Comparison of ENCODE assay signal across 7 cellular contexts in the genomic region with DNA sequence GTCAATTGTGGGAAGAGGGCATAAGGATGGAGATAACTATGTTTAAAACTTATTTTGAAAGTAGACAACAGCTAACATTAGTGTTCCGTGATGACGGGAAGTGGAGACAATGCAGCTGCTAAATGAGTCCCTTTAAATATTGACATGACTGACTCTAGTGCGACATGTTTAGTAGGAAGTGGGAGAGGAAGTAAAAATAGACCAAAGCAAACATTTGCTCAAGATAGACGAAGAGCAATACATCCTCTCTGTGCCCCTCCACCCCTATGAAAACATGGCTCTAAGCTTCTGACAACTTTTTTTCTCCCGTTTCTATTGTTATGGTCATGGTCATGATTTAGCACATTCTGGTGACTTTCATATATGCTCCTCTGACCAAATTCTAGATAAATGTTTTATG. TPM values are rescaled to one million over a fixed set of nuclear protein-coding genes. Genes with fewer than 3 reads are reported as not detected.
DNase-seq lines count a peak whose midpoint lies in the region; ATAC-seq lines count a peak whose summit lies in the region.

No MANE protein-coding gene starts in this region.

- no peaks in the 10 kb centered on the region for H3K4me1 ChIP-seq in aorta (ENCODE audit: control insufficient read depth in 1 of 2, insufficient read depth in 2 of 2, low read length in 2 of 2)

- H3K9me3 ChIP-seq in aorta (ENCODE audit: control insufficient read depth, low read length) = no peaks in the 10 kb centered on the region

- no peak overlapping the region for H3K4me3 Mint-ChIP-seq in activated T-helper 1 cell treated with anti-CD3 and anti-CD28 coated beads, Interleukin-12 subunit alpha, Interleukin-12 subunit beta, Interleukin-2, Interleukin-4 antibody, amounts not matched to agents 30 ng/mL and 10 ng/mL and 1 ng/mL, durations not matched to agents 14 hours and 24 hours and 36 hours

- no peak overlapping the region for H3K4me3 ChIP-seq in aorta (ENCODE audit: low read length in 2 of 2)

- 18 to 21% methylated on average over 5 of the region's 5 CpGs for WGBS in aorta, 2 donors

- H3K27me3 Mint-ChIP-seq in activated T-helper 1 cell treated with anti-CD3 and anti-CD28 coated beads, Interleukin-12 subunit alpha, Interleukin-12 subunit beta, Interleukin-2, Interleukin-4 antibody, amounts not matched to agents 30 ng/mL and 10 ng/mL and 1 ng/mL, durations not matched to agents 14 hours and 24 hours and 36 hours (ENCODE audit: insufficient read depth) = peaks cover 3% of the 10 kb centered on the region

- H3K27ac Mint-ChIP-seq in activated T-helper 1 cell treated with anti-CD3 and anti-CD28 coated beads, Interleukin-12 subunit alpha, Interleukin-12 subunit beta, Interleukin-2, Interleukin-4 antibody, amounts not matched to agents 30 ng/mL and 10 ng/mL and 1 ng/mL, durations not matched to agents 14 hours and 24 hours and 36 hours = peak overlapping the region; percentile 2

- no peak for DNase-seq in activated T-helper 1 cell treated with anti-CD3 and anti-CD28 coated beads, Interleukin-12 subunit alpha, Interleukin-12 subunit beta, Interleukin-2, Interleukin-4 antibody, amounts not matched to agents 30 ng/mL and 10 ng/mL and 1 ng/mL, durations not matched to agents 14 hours and 24 hours and 36 hours (ENCODE audit: low spot score)
- DNase-seq in pons (ENCODE audit: low spot score) (peak; percentile 78), aorta (no peak), NCI-H2196 (lab: John Stamatoyannopoulos, UW; ENCODE audit: unreplicated experiment) (no peak), occipital lobe (lab: John Stamatoyannopoulos, UW) (no peak)

- no peaks in the 10 kb centered on the region for H3K27me3 ChIP-seq in aorta (ENCODE audit: control insufficient read depth in 1 of 2, insufficient read depth in 2 of 2, low read length in 1 of 2)

- peaks cover 5% of the 10 kb centered on the region for H3K36me3 Mint-ChIP-seq in activated T-helper 1 cell treated with anti-CD3 and anti-CD28 coated beads, Interleukin-12 subunit alpha, Interleukin-12 subunit beta, Interleukin-2, Interleukin-4 antibody, amounts not matched to agents 30 ng/mL and 10 ng/mL and 1 ng/mL, durations not matched to agents 14 hours and 24 hours and 36 hours (ENCODE audit: low read depth)

- no peak overlapping the region for H3K27ac ChIP-seq in aorta (ENCODE audit: low read depth in 1 of 2, low read length in 2 of 2)

- ATAC-seq in GM19043 (IDR thresholded peaks at IDR 0.05; ENCODE audit: low read depth, unreplicated experiment) (peak; percentile 82), HG03060 (IDR thresholded peaks at IDR 0.05; ENCODE audit: low read depth, unreplicated experiment) (peak; percentile 58), aorta (ENCODE audit: low FRiP score) (no peak)

- peaks cover 39% of the 10 kb centered on the region for H3K4me1 Mint-ChIP-seq in activated T-helper 1 cell treated with anti-CD3 and anti-CD28 coated beads, Interleukin-12 subunit alpha, Interleukin-12 subunit beta, Interleukin-2, Interleukin-4 antibody, amounts not matched to agents 30 ng/mL and 10 ng/mL and 1 ng/mL, durations not matched to agents 14 hours and 24 hours and 36 hours (ENCODE audit: low read depth)

- intact Hi-C loops in activated T-helper 1 cell treated with anti-CD3 and anti-CD28 coated beads, Interleukin-12 subunit alpha, Interleukin-12 subunit beta, Interleukin-2, Interleukin-4 antibody, amounts not matched to agents 30 ng/mL and 10 ng/mL and 1 ng/mL, durations not matched to agents 14 hours and 24 hours and 36 hours (cut with micrococcal nuclease) = no loop called here
- intact Hi-C loops in aorta (cut with DNase I) = loop anchor here in 1 of 2 donors (10.0 kb wide), 1 partner anchor 439 kb away; no protein-coding TSS in a partner anchor

- no peaks in the 10 kb centered on the region for H3K36me3 ChIP-seq in aorta (ENCODE audit: control insufficient read depth in 1 of 2, insufficient read depth in 2 of 2, low read length in 1 of 2)

- peaks cover 3% of the 10 kb centered on the region for H3K9me3 Mint-ChIP-seq in activated T-helper 1 cell treated with anti-CD3 and anti-CD28 coated beads, Interleukin-12 subunit alpha, Interleukin-12 subunit beta, Interleukin-2, Interleukin-4 antibody, amounts not matched to agents 30 ng/mL and 10 ng/mL and 1 ng/mL, durations not matched to agents 14 hours and 24 hours and 36 hours

RNA-seq across cellular contexts. Expression of a gene that starts 60.0 kb away (rescaled TPM):
- under 0.01 TPM in 1 of 2 replicates, not detected in the other for total RNA-seq in activated T-helper 1 cell treated with anti-CD3 and anti-CD28 coated beads, Interleukin-12 subunit alpha, Interleukin-12 subunit beta, Interleukin-2, Interleukin-4 antibody, amounts not matched to agents 30 ng/mL and 10 ng/mL and 1 ng/mL, durations not matched to agents 14 hours and 24 hours and 36 hours
- 10 to 100 TPM; 24.2 to 93.6 TPM for total RNA-seq in aorta
- 10 to 100 TPM; 11.3 to 75.8 TPM for polyA plus RNA-seq in aorta
- 2.0 TPM for total RNA-seq in occipital lobe
